Comparison of ENCODE assay signal across 1 cellular context in the genomic region with DNA sequence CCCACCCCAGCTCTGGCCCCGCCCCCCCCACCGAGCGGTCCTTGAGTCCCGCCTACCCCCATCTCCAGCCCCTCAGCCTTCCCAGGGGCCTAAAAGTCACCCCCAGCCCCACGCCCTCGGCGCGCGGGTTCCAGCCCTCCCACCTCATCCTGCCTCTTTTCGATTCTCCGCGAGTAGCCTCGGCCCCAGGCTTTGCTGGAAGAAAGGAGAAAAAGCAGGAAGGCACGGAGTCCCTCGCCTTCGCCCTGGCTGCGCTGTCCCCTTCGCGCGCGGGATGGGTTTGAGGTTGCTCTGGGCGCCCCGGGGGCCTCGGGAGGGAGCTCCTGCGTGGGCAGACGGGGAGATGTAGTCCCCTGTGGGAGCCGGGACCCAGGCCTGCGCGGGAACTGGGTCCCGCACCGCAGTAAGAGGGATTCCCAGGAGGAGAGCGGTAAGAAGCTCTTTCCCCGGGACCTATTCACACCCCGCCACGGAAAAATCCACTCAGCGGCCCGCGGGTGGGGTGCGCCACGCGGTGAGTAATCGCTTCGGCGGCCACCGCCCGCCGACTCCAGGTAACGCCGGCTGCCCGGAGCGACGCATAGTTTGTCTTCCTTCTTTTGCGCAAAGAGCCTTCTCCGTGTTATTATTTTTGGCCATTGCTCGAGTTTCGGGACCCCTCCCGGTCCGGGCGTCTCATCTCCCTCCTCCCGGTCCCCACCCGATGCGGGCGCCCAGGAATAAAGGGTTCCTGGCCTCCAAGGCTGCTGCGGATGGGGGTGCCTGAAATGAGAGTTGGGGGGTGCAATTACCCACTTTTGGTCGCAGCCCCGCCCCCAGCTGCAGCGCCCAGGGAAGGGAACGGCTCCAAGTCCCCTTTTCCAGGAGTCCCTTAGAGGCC.
TF ChIP-seq lines count a peak whose summit lies in the region.

No MANE protein-coding gene starts in this region.

TF ChIP-seq in HEK293, 187 proteins besides CTCF, POLR2A, EP300 and RAD21 (continued from another document):
- TF ChIP-seq PRDM10 (tag by site-specific recombination; IDR thresholded peaks at IDR 0.05) (peak; percentile 70), SP2 (tag by site-specific recombination; IDR thresholded peaks at IDR 0.05) (peak; percentile 39; the same call in 1 of the 2 replicates), ZBTB17 (tag by site-specific recombination; IDR thresholded peaks at IDR 0.05) (0 out of 2 replicates have a peak, but pooled peaks have one; percentile 24), ZIC2 (tag by site-specific recombination; IDR thresholded peaks at IDR 0.05) (peak; percentile 54; the same call in 1 of the 2 replicates), SP3 (tag by site-specific recombination; IDR thresholded peaks at IDR 0.05) (peak; percentile 11; the same call in 1 of the 2 replicates), ZBTB48 (tag by site-specific recombination; IDR thresholded peaks at IDR 0.05) (peak; percentile 77; the same call in 1 of the 2 replicates)
- TF ChIP-seq, protein P1, sequence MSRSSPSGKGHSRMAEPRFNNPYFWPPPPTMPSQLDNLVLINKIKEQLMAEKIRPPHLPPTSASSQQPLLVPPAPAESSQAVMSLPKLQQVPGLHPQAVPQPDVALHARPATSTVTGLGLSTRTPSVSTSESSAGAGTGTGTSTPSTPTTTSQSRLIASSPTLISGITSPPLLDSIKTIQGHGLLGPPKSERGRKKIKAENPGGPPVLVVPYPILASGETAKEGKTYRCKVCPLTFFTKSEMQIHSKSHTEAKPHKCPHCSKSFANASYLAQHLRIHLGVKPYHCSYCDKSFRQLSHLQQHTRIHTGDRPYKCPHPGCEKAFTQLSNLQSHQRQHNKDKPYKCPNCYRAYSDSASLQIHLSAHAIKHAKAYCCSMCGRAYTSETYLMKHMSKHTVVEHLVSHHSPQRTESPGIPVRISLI (tag by site-specific recombination; IDR thresholded peaks at IDR 0.05), result no peak
